ENCODE assay signal across 15 cellular contexts in the genomic region with DNA sequence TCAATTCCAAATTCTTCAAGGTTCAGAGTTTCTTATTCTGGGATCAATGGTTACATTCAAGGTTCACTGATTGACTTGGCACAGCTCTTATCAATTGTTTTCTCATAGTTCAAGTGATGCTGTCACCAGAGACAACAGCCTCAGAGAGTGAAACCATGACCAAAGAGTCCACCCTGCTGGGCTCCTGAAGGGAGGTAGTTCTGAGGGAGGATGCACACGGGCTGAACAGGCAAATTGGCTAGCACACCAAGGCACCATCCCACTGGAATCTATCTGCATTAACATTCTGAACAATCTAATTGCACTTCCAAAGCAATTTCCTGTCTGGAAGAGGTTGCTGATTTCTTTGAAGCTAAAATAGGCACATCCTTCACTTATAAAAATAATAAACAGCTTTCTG. TPM values are rescaled to one million over a fixed set of nuclear protein-coding genes. Genes with fewer than 3 reads are reported as not detected.
DNase-seq lines count a peak whose midpoint lies in the region; ATAC-seq, FAIRE-seq and TF ChIP-seq lines count a peak whose summit lies in the region.
"Had no signal": no experiment of that assay in that cellular context is flagged by ENCODE, and none has a peak within 500 bp of the region (broad histone marks: within the 10 kb centered on the region; RNA-seq: fewer than 3 reads in every experiment).

No MANE protein-coding gene starts in this region.

- H3K27ac ChIP-seq in left ventricle myocardium inferior (replicated peaks) (peak overlapping the region; percentile 40), H1 (ENCODE audit: low read depth, low read length) (no peak overlapping the region), small intestine (ENCODE audit: low read depth in 1 of 2, low read length in 1 of 2) (no peak overlapping the region), gastroesophageal sphincter (no peak overlapping the region)
- H3K27ac ChIP-seq: BLaER1 treated with 17β-estradiol and CSF1 and Interleukin-3, amounts not matched to agents 10 nM and 100 nM had no signal

- H3K4me1 ChIP-seq in left ventricle myocardium inferior = peaks cover 15% of the 10 kb centered on the region
- H3K4me1 ChIP-seq in H1 (replicated peaks in 1 of 4; ENCODE audit: control insufficient read depth in 3 of 4, insufficient read depth in 4 of 4, low read length in 3 of 4) = peaks cover 0 to 2% (median 0%) of the 10 kb centered on the region in 4 experiments; a peak in 1 of 7 replicates
- H3K4me1 ChIP-seq in small intestine (ENCODE audit: control insufficient read depth in 2 of 2, insufficient read depth in 1 of 2, low read depth in 1 of 2, low read length in 1 of 2) = no peaks in the 10 kb centered on the region
- peaks cover 0 to 33% (median 0%) of the 10 kb centered on the region in 3 donors for H3K4me1 ChIP-seq in gastroesophageal sphincter
- H3K4me1 ChIP-seq: BLaER1 treated with 17β-estradiol and CSF1 and Interleukin-3, amounts not matched to agents 10 nM and 100 nM had no signal

- no peaks in the 10 kb centered on the region for H3K23me2 ChIP-seq in H1 (ENCODE audit: low read depth, low read length)

- H3K23ac ChIP-seq in H1 (ENCODE audit: insufficient read length) = no peak overlapping the region

- ATAC-seq in gastroesophageal sphincter = no peak
- ATAC-seq: HCT116 had no signal

- no peak overlapping the region for H4K91ac ChIP-seq in H1 (replicated peaks; ENCODE audit: insufficient read length, low read length)

- H3K14ac ChIP-seq in H1 (ENCODE audit: insufficient read length) = no peak overlapping the region

- no peak for TF ChIP-seq POLR2A in H1 (IDR thresholded peaks at IDR 0.05; ENCODE audit: control extremely low read depth in 1 of 2, low read depth in 2 of 2, low read length in 2 of 2)
- no peak for TF ChIP-seq POLR2A in gastroesophageal sphincter (IDR thresholded peaks at IDR 0.05)

- TF ChIP-seq CTCF in left ventricle myocardium inferior (IDR thresholded peaks at IDR 0.05; ENCODE audit: borderline replicate concordance) (no peak), H1 (IDR thresholded peaks at IDR 0.05; ENCODE audit: control extremely low read depth in 1 of 3, insufficient read depth in 1 of 3, low read depth in 1 of 3, low read length in 3 of 3) (no peak), gastroesophageal sphincter (IDR thresholded peaks at IDR 0.05) (no peak)

- no peaks in the 10 kb centered on the region for H4K20me1 ChIP-seq in H1 (replicated peaks in 1 of 2; ENCODE audit: control insufficient read depth in 1 of 2, insufficient read depth in 2 of 2, low read length in 2 of 2)
- H4K20me1 ChIP-seq: BLaER1 treated with 17β-estradiol and CSF1 and Interleukin-3, amounts not matched to agents 10 nM and 100 nM had no signal

- H2AK5ac ChIP-seq in H1 (ENCODE audit: low read depth, low read length) = no peak overlapping the region

- H3K79me1 ChIP-seq in H1 (ENCODE audit: low read depth, low read length) = no peaks in the 10 kb centered on the region

- no peak overlapping the region for H4K5ac ChIP-seq in H1 (ENCODE audit: insufficient read length, low read depth, low read length)

- H3K4me2 ChIP-seq in H1 (ENCODE audit: insufficient read depth in 1 of 2, low read depth in 2 of 2, low read length in 2 of 2) = no peak overlapping the region
- H3K4me2 ChIP-seq: BLaER1 treated with 17β-estradiol and CSF1 and Interleukin-3, amounts not matched to agents 10 nM and 100 nM had no signal

- intact Hi-C loops in left ventricle myocardium inferior (cut with micrococcal nuclease) (no loop called here), cardiac septum (cut with DNase I) (no loop called here)

- H3K4me3 ChIP-seq in left ventricle myocardium inferior (no peak overlapping the region), H1 (ENCODE audit: extremely low read depth in 1 of 4, insufficient read depth in 2 of 4, low read depth in 3 of 4, low read length in 4 of 4) (no peak overlapping the region), small intestine (ENCODE audit: low read depth in 1 of 2, low read length in 2 of 2) (no peak overlapping the region), gastroesophageal sphincter (no peak overlapping the region)
- H3K4me3 ChIP-seq: BLaER1 treated with 17β-estradiol and CSF1 and Interleukin-3, amounts not matched to agents 10 nM and 100 nM had no signal

- no peaks in the 10 kb centered on the region for H3K79me2 ChIP-seq in H1 (ENCODE audit: control insufficient read depth in 1 of 2, insufficient read depth in 2 of 2, low read length in 2 of 2)

- H2BK15ac ChIP-seq in H1 (ENCODE audit: low read length) = no peak overlapping the region

- H3K9ac ChIP-seq in H1 (replicated peaks in 1 of 4; ENCODE audit: extremely low read depth in 1 of 4, low read depth in 3 of 4, low read length in 3 of 4) = no peak overlapping the region
- H3K9ac ChIP-seq: BLaER1 treated with 17β-estradiol and CSF1 and Interleukin-3, amounts not matched to agents 10 nM and 100 nM had no signal

- H2BK20ac ChIP-seq in H1 (ENCODE audit: low read length) = no peak overlapping the region

- POLR2A ChIA-PET in H1 (lab: Charles Lee; ENCODE audit: partially characterized antibody) = no interaction called here

- H3K36me3 ChIP-seq in left ventricle myocardium inferior (no peaks in the 10 kb centered on the region), H1 (ENCODE audit: control insufficient read depth in 2 of 4, insufficient read depth in 4 of 4, low read length in 3 of 4) (no peaks in the 10 kb centered on the region), small intestine (ENCODE audit: control insufficient read depth in 2 of 2, insufficient read depth in 2 of 2, low read length in 2 of 2) (no peaks in the 10 kb centered on the region), gastroesophageal sphincter (no peaks in the 10 kb centered on the region)
- H3K36me3 ChIP-seq: BLaER1 treated with 17β-estradiol and CSF1 and Interleukin-3, amounts not matched to agents 10 nM and 100 nM had no signal

- no peak overlapping the region for H4K8ac ChIP-seq in H1 (ENCODE audit: extremely low read depth, insufficient read depth, low read length)

- CTCF ChIA-PET in H1 (lab: Charles Lee; ENCODE audit: partially characterized antibody) = interaction anchor here (1.2 kb wide), 1 partner anchor 28 kb away, joined by 4 read pairs; no protein-coding TSS in a partner anchor

- no peak for DNase-seq in left ventricle myocardium inferior
- no peak for DNase-seq in cardiac septum (ENCODE audit: low spot score)
- peak; percentile 35 for DNase-seq in NCI-H69 (lab: John Stamatoyannopoulos, UW)
- no peak for DNase-seq in H1 (ENCODE audit: low read depth in 1 of 2, low spot score in 2 of 2)
- peak; percentile 22 for DNase-seq in small intestine
- no peak for DNase-seq in NCI-H146 (lab: John Stamatoyannopoulos, UW)
- DNase-seq in activated T-cell treated with anti-CD3 and anti-CD28 coated beads for 4 hours = no peak
- DNase-seq: ACHN; CD4-positive, CD25-positive, alpha-beta regulatory T cell; DMS53; GF-D8 had no signal

- H3K56ac ChIP-seq in H1 (replicated peaks; ENCODE audit: insufficient read length, low read depth, low read length) = no peak overlapping the region

- 57% methylated on average over 1 of the region's 1 CpG; no CpG with 5 or more reads in 1 of the 2 experiments for WGBS in H1 (ENCODE audit: extremely low coverage in 1 of 2, insufficient coverage in 1 of 2, insufficient read length in 1 of 2, insufficient replicate concordance in 2 of 2, low coverage in 1 of 2, low lambda C conversion rate in 2 of 2, missing lambda C conversion rate in 1 of 2), 2 experiments
- WGBS in small intestine, 3 donors = 0 to 15% (median 11%) methylated on average over 1 of the region's 1 CpG
- 0% methylated on average over 1 of the region's 1 CpG; no CpG with 5 or more reads in 1 of the 2 donors for WGBS in gastroesophageal sphincter (ENCODE audit: low coverage in 1 of 2), 2 donors

- no peak for FAIRE-seq in H1 (lab: Jason Lieb, UNC)
- no peak for FAIRE-seq in small intestine (lab: Jason Lieb, UNC)
- FAIRE-seq: H54 had no signal

- no peak overlapping the region for H2BK12ac ChIP-seq in H1 (ENCODE audit: low read depth, low read length)

- 0 out of 2 replicates have a peak overlapping the region, but pooled peaks have one; percentile 41 for H2AFZ ChIP-seq in H1 (ENCODE audit: low read length)

- H3K27me3 ChIP-seq in left ventricle myocardium inferior (ENCODE audit: low read depth) (no peaks in the 10 kb centered on the region), H1 (replicated peaks in 1 of 4; ENCODE audit: control insufficient read depth in 3 of 4, extremely low read depth in 1 of 4, insufficient read depth in 3 of 4, low read length in 3 of 4) (no peaks in the 10 kb centered on the region), small intestine (ENCODE audit: control insufficient read depth in 2 of 2, insufficient read depth in 2 of 2, low read length in 2 of 2) (no peaks in the 10 kb centered on the region), gastroesophageal sphincter (no peaks in the 10 kb centered on the region)
- H3K27me3 ChIP-seq: BLaER1 treated with 17β-estradiol and CSF1 and Interleukin-3, amounts not matched to agents 10 nM and 100 nM had no signal

- no peak overlapping the region for H3K18ac ChIP-seq in H1 (ENCODE audit: extremely low read depth, low read length)

- no peak for TF ChIP-seq EP300 in H1 (IDR thresholded peaks at IDR 0.05; ENCODE audit: borderline replicate concordance in 1 of 2, low read depth in 2 of 2, low read length in 2 of 2)
- TF ChIP-seq EP300 in gastroesophageal sphincter (IDR thresholded peaks at IDR 0.05) = no peak

- no peak for TF ChIP-seq RAD21 in H1 (IDR thresholded peaks at IDR 0.05 in 1 of 2, conservative IDR thresholded peaks at IDR 0.05 in 1 of 2; ENCODE audit: low read depth in 2 of 2, low read length in 2 of 2)

- H3K4ac ChIP-seq in H1 (replicated peaks; ENCODE audit: insufficient read length, low read depth, low read length) = no peak overlapping the region

- H3K9me3 ChIP-seq in left ventricle myocardium inferior (replicated peaks) = no peaks in the 10 kb centered on the region
- no peaks in the 10 kb centered on the region for H3K9me3 ChIP-seq in H1 (ENCODE audit: insufficient read depth in 2 of 2, low read depth in 1 of 2, low read length in 1 of 2)
- no peaks in the 10 kb centered on the region for H3K9me3 ChIP-seq in small intestine (ENCODE audit: control insufficient read depth, low read depth)
- no peaks in the 10 kb centered on the region for H3K9me3 ChIP-seq in gastroesophageal sphincter
- H3K9me3 ChIP-seq: BLaER1 treated with 17β-estradiol and CSF1 and Interleukin-3, amounts not matched to agents 10 nM and 100 nM had no signal

- no peak overlapping the region for H2BK5ac ChIP-seq in H1 (ENCODE audit: low read depth, low read length)

- H2BK120ac ChIP-seq in H1 (replicated peaks; ENCODE audit: low read depth, low read length) = no peak overlapping the region

RNA-seq across cellular contexts. Expression of gene GAB1, which starts 16.6 kb away (rescaled TPM):
- total RNA-seq in left ventricle myocardium inferior = 87.1 TPM
- total RNA-seq in cardiac septum = 90.8 TPM
- total RNA-seq in H1 (2021; fragmentation: NEBNext Ultra II Directional; extraction: Animal tissue kit (Norgen Biotek cat#: 25700)) = 19.1 and 21.3 TPM in 2 replicates
- 4.9 and 6.8 TPM in 2 replicates for polyA plus RNA-seq in H1 (2011; rRNA removed)
- 5.8 TPM for polyA plus RNA-seq in H1 (2011; cell fraction: cytosol; rRNA removed)
- polyA plus RNA-seq in H1 (2011; cell fraction: nucleus; rRNA removed) = 8.2 TPM
- polyA plus RNA-seq in H1 (2012, experiment 1 of 2) = 5.6 to 11.7 TPM (median 7.9 TPM) in 4 replicates
- polyA plus RNA-seq in H1 (2012, experiment 2 of 2) = 0.89 TPM
- polyA plus RNA-seq in H1 (2013, experiment 1 of 2) = 10.7 TPM
- polyA plus RNA-seq in H1 (2013, experiment 2 of 2) = 12.0 TPM
- polyA minus RNA-seq in H1 (2011; rRNA and poly(A)+ RNA removed) = 24.5 and 30.2 TPM in 2 replicates
- polyA minus RNA-seq in H1 (2011; cell fraction: cytosol; rRNA and poly(A)+ RNA removed) = 7.3 TPM
- 41.7 TPM for polyA minus RNA-seq in H1 (2011; cell fraction: nucleus; rRNA and poly(A)+ RNA removed)
- polyA plus RNA-seq in small intestine = 1 to 10 TPM; 3.5 to 7.2 (median 6.3) TPM
- 100 to 1,000 TPM; 102 to 129 (median 118) TPM for total RNA-seq in gastroesophageal sphincter
- polyA plus RNA-seq: CD4-positive, CD25-positive, alpha-beta regulatory T cell had no signal

Comparison
In these comparisons a context has a peak if more than half of its experiments do, and no peak if none do; other contexts are left out.
1. DNase-seq: peak in NCI-H69 (single experiment) and small intestine (single experiment); none in left ventricle myocardium inferior (single experiment), cardiac septum (single experiment), H1 (0 of 2), NCI-H146 (single experiment) and activated T-cell treated with anti-CD3 and anti-CD28 coated beads for 4 hours (single experiment).